Comparison of ENCODE assay signal across 9 cellular contexts in the genomic region with DNA sequence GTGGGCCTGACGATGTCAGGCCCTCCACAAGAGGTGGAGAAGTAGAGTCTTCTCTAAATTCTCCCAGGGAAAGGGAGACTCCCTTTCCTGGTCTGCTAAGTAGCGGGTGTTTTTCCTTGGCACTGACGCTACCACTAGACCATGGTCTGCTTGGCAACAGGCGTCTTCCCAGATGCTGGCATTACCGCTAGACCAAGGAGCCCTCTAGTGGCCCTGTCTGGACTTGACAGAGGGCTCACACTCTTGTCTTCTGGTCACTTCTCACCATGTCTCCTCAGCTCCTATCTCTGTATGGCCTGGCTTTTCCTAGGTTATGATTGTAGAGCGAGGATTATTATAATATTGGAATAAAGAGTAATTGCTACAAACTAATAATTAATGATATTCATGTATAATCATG. TPM values are rescaled to one million over a fixed set of nuclear protein-coding genes. Genes with fewer than 3 reads are reported as not detected.
DNase-seq lines count a peak whose midpoint lies in the region; ATAC-seq and TF ChIP-seq lines count a peak whose summit lies in the region.
"Not testable (repeated sequence)": the region's sequence is repeated elsewhere in the genome, so short reads cannot be mapped to it uniquely, and the experiment has no call there.
"Had no signal": no experiment of that assay in that cellular context is flagged by ENCODE, and none has a peak within 500 bp of the region (broad histone marks: within the 10 kb centered on the region; RNA-seq: fewer than 3 reads in every experiment).

No MANE protein-coding gene starts in this region.

- H3K36me3 Mint-ChIP-seq in GM23338 (ENCODE audit: low read depth); type B pancreatic cell: not testable (repeated sequence)

- not testable (repeated sequence) for H3K27ac ChIP-seq in GM23338 (ENCODE audit: low read depth); SK-N-SH (ENCODE audit: low read depth in 2 of 2, low read length in 1 of 2); left ventricle myocardium inferior (replicated peaks)

- not testable (repeated sequence) for H3K4me3 ChIP-seq in BE2C (ENCODE audit: low read depth, low read length); GM06990 (replicated peaks; ENCODE audit: low read depth, low read length); GM23338; SK-N-SH (ENCODE audit: low read depth in 2 of 2, low read length in 1 of 2); cardiac fibroblast (replicated peaks in 1 of 2; ENCODE audit: low read depth in 2 of 2, low read length in 2 of 2); left ventricle myocardium inferior

- not testable (repeated sequence) for H2AFZ ChIP-seq in GM23338; SK-N-SH (ENCODE audit: low read depth)

- H3K27me3 Mint-ChIP-seq in GM23338 (ENCODE audit: insufficient read depth, low read depth, poor library complexity); type B pancreatic cell: not testable (repeated sequence)

- not testable (repeated sequence) for TF ChIP-seq RAD21 in SK-N-SH (IDR thresholded peaks at IDR 0.05; ENCODE audit: low read length)

- H3F3A ChIP-seq in GM23338 (replicated peaks; ENCODE audit: low read depth); SK-N-SH (replicated peaks; ENCODE audit: insufficient read depth): not testable (repeated sequence)

- POLR2A ChIA-PET in SK-N-SH (lab: Yijun Ruan, JAX) = not testable (repeated sequence)

- not testable (repeated sequence) for H3K79me2 ChIP-seq in GM23338 (replicated peaks; ENCODE audit: insufficient read depth); SK-N-SH (ENCODE audit: insufficient read depth)

- not testable (repeated sequence) for ATAC-seq in GM23338

- intact Hi-C loops in left ventricle myocardium inferior (cut with micrococcal nuclease) = not testable (repeated sequence)

- H3K36me3 ChIP-seq in BE2C; GM06990 (ENCODE audit: control insufficient read depth, insufficient read depth, low read length); GM23338 (ENCODE audit: insufficient read depth); SK-N-SH (replicated peaks in 1 of 2; ENCODE audit: control insufficient read depth in 1 of 2, insufficient read depth in 2 of 2, low read length in 1 of 2); left ventricle myocardium inferior: not testable (repeated sequence)

- not testable (repeated sequence) for H3K4me2 ChIP-seq in GM23338, SK-N-SH

- not testable (repeated sequence) for H3K27ac Mint-ChIP-seq in GM23338, type B pancreatic cell

- H3K9me2 ChIP-seq in GM23338 (ENCODE audit: insufficient read depth); SK-N-SH: not testable (repeated sequence)

- not testable (repeated sequence) for H4K20me1 ChIP-seq in GM23338 (replicated peaks; ENCODE audit: insufficient read depth); SK-N-SH (ENCODE audit: insufficient read depth)

- TF ChIP-seq EP300 in SK-N-SH (IDR thresholded peaks at IDR 0.05; ENCODE audit: borderline replicate concordance in 1 of 2, low read depth in 1 of 2, low read length in 1 of 2) = not testable (repeated sequence)

- not testable (repeated sequence) for H3K4me1 ChIP-seq in BE2C; GM23338 (ENCODE audit: insufficient read depth); left ventricle myocardium inferior
- peaks cover 0 to 13% of the 10 kb centered on the region in 2 experiments; a peak in 2 of 4 replicates for H3K4me1 ChIP-seq in SK-N-SH (ENCODE audit: control insufficient read depth in 1 of 2, insufficient read depth in 2 of 2, low read depth in 1 of 2, low read length in 1 of 2)

- not testable (repeated sequence) for H3K4me1 Mint-ChIP-seq in GM23338
- H3K4me1 Mint-ChIP-seq in type B pancreatic cell (ENCODE audit: unreplicated experiment) = peaks cover 20% of the 10 kb centered on the region

- CTCF ChIA-PET in SK-N-SH (lab: Yijun Ruan, JAX) = interaction anchor here (1.8 kb wide), 1 partner anchor 17 kb away, joined by 4 read pairs; no protein-coding TSS in a partner anchor

- H3K9ac ChIP-seq in SK-N-SH = not testable (repeated sequence)

- DNase-seq in BE2C (peak; percentile 55), NCI-H69 (lab: John Stamatoyannopoulos, UW) (peak; percentile 4)
- not testable (repeated sequence) for DNase-seq in GM06990 (ENCODE audit: extremely low read depth, insufficient read length); GM23338 (ENCODE audit: low spot score); SK-N-SH; cardiac fibroblast (ENCODE audit: low read depth in 2 of 2); left ventricle myocardium inferior; type B pancreatic cell (ENCODE audit: extremely low spot score, unreplicated experiment)

- 55% methylated on average over 5 of the region's 6 CpGs for WGBS in SK-N-SH (ENCODE audit: low lambda C conversion rate)

- peaks cover 14% of the 10 kb centered on the region for H3K9me3 Mint-ChIP-seq in GM23338
- not testable (repeated sequence) for H3K9me3 Mint-ChIP-seq in type B pancreatic cell

- not testable (repeated sequence) for H3K9me3 ChIP-seq in BE2C; SK-N-SH; left ventricle myocardium inferior (replicated peaks)

- H3K27me3 ChIP-seq in BE2C; GM06990 (replicated peaks; ENCODE audit: control insufficient read depth, insufficient read depth, low read length); GM23338 (ENCODE audit: insufficient read depth); SK-N-SH (ENCODE audit: insufficient read depth); left ventricle myocardium inferior (ENCODE audit: low read depth): not testable (repeated sequence)

- TF ChIP-seq CTCF in BE2C (IDR thresholded peaks at IDR 0.05; ENCODE audit: low read depth, low read length) (peak; percentile 39), GM06990 (IDR thresholded peaks at IDR 0.05; ENCODE audit: insufficient read depth, low read length, poor library complexity, severe bottlenecking) (peak; percentile 32), GM23338 (conservative IDR thresholded peaks at IDR 0.05; ENCODE audit: low read depth in 2 of 2) (peak; percentile 36 to 53), SK-N-SH (IDR thresholded peaks at IDR 0.05) (peak; percentile 44), cardiac fibroblast (IDR thresholded peaks at IDR 0.05; ENCODE audit: low read depth, low read length) (peak; percentile 1), left ventricle myocardium inferior (IDR thresholded peaks at IDR 0.05; ENCODE audit: borderline replicate concordance) (peak; percentile 7), type B pancreatic cell (conservative IDR thresholded peaks at IDR 0.05) (peak; percentile 55)

- H3K4me3 Mint-ChIP-seq in GM23338, type B pancreatic cell: not testable (repeated sequence)

RNA-seq across cellular contexts. Expression of a gene that starts 51.1 kb away (rescaled TPM):
- not detected for polyA plus RNA-seq in BE2C (2012; ENCODE audit: insufficient read depth, insufficient read length, low read depth)
- 0.14 and 0.23 TPM in 2 replicates for total RNA-seq in GM23338 (2014; rRNA removed; shearing (Covaris generic))
- polyA plus RNA-seq in GM23338 (2016; fragmentation: Nextera tagmentation; extraction: Ambion mirVana) = 0.37 and 0.79 TPM in 2 replicates
- polyA plus RNA-seq in SK-N-SH (2012; rRNA removed) = not detected in 2 replicates
- polyA plus RNA-seq in SK-N-SH (2012; cell fraction: cytosol; rRNA removed) = not detected in 2 replicates
- polyA plus RNA-seq in SK-N-SH (2012; cell fraction: nucleus; rRNA removed) = not detected in 2 replicates
- total RNA-seq in left ventricle myocardium inferior = not detected
- 5.3 and 11.8 TPM in 2 replicates for total RNA-seq in type B pancreatic cell (ENCODE audit: low replicate concordance)
- total RNA-seq: SJSA1 had no signal

Comparison
In these comparisons a context has a peak if more than half of its experiments do, and no peak if none do; other contexts are left out.
1. CTCF ChIP-seq: peak in every context shown above with its lines; median percentile 55 in type B pancreatic cell; 44 in GM23338; 44 in SK-N-SH; 39 in BE2C; 32 in GM06990; 7 in left ventricle myocardium inferior; 1 in cardiac fibroblast.